Comparison of ENCODE assay signal across 24 cellular contexts in the genomic region with DNA sequence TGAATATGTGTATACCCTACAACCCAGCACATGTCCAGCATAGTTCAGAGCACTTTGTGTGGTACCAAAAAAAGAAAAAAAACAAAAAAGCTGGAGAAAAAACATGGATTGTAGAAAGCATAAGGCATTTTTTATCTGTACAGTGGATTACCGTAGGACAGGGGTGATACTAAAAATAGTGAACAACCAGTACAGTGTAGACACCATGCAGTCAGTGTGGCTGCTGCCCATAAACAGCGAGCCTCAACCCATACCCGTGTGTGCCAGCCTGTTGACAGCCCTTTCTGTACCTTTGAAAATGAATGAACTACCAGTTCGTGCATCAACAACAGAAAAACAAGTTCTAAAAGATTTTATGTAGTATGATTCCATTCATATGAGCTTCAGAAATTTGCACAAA. TPM values are rescaled to one million over a fixed set of nuclear protein-coding genes. Genes with fewer than 3 reads are reported as not detected.
"Had no signal": no experiment of that assay in that cellular context is flagged by ENCODE, and none has a peak within 500 bp of the region (broad histone marks: within the 10 kb centered on the region; RNA-seq: fewer than 3 reads in every experiment).

No MANE protein-coding gene starts in this region.

- H3K27ac ChIP-seq: HL-60, RWPE1, SJSA1, SK-N-MC had no signal

- H3K36me3 ChIP-seq: SJSA1 had no signal

- H3K27me3 ChIP-seq: SJSA1 had no signal

- H3K9me3 ChIP-seq: SJSA1 had no signal

- H3K4me3 ChIP-seq: SJSA1, SK-N-MC had no signal

- DNase-seq: KBM-7; NCI-H1092; NCI-H1105 treated with DMSO at 0.1 percent for 48 hours; NCI-H1417 treated with DMSO at 0.1 percent for 48 hours; NCI-H146; NCI-H1694 treated with DMSO at 0.1 percent for 48 hours; NCI-H2029; NCI-H2081 treated with DMSO at 0.1 percent for 48 hours; NCI-H2171; NCI-H226; NCI-H446; NCI-H510A; NCI-H524 treated with DMSO at 0.1 percent for 48 hours; NCI-H69; NCI-H774; NK-92 treated with Interleukin-12 subunit alpha and Interleukin-12 subunit beta, amount 100 ng/mL, for 24 hours; PC-3; SIG-M5 had no signal

- ATAC-seq: Panc1, PC-3 had no signal

RNA-seq across cellular contexts. Expression of a gene that starts 25.1 kb away (rescaled TPM):
- total RNA-seq: OCI-LY7 had no signal
